Comparison of ENCODE assay signal across 18 cellular contexts in genomic region chr9:80503692-80504400, GRCh38.
DNase-seq lines count a peak whose midpoint lies in the region; ATAC-seq and TF ChIP-seq lines count a peak whose summit lies in the region.
"Had no signal": no experiment of that assay in that cellular context is flagged by ENCODE, and none has a peak within 500 bp of the region (broad histone marks: within the 10 kb centered on the region; RNA-seq: fewer than 3 reads in every experiment).

No MANE protein-coding gene starts in this region.

- no peaks in the 10 kb centered on the region for H3K9me3 ChIP-seq in MG63
- no peaks in the 10 kb centered on the region for H3K9me3 ChIP-seq in thoracic aorta
- H3K9me3 ChIP-seq: Caco-2, esophagus muscularis mucosa, neutrophil had no signal

- H3K27ac ChIP-seq in thoracic aorta: peak overlapping the region; percentile 1 to 5
- H3K27ac ChIP-seq: KMS-11, neutrophil, RWPE1 had no signal

- TF ChIP-seq CTCF in thoracic aorta (IDR thresholded peaks at IDR 0.05): no peak

- H3K27me3 ChIP-seq in MG63 (no peaks in the 10 kb centered on the region), thoracic aorta (replicated peaks; ENCODE audit: insufficient read depth) (no peaks in the 10 kb centered on the region)
- H3K27me3 ChIP-seq: esophagus muscularis mucosa, neutrophil had no signal

- H3K36me3 ChIP-seq in MG63 (no peaks in the 10 kb centered on the region), thoracic aorta (no peaks in the 10 kb centered on the region)
- H3K36me3 ChIP-seq: esophagus muscularis mucosa, neutrophil had no signal

- peaks cover 13 to 27% of the 10 kb centered on the region in 2 donors for H3K4me1 ChIP-seq in thoracic aorta (ENCODE audit: control insufficient read depth in 1 of 2, low read depth in 2 of 2)
- H3K4me1 ChIP-seq: Caco-2 had no signal

- no peak overlapping the region for H3K4me3 ChIP-seq in MG63
- no peak overlapping the region for H3K4me3 ChIP-seq in thoracic aorta
- H3K4me3 ChIP-seq: esophagus muscularis mucosa had no signal

- ATAC-seq in thoracic aorta (ENCODE audit: insufficient number of reproducible peaks, low FRiP score, low read depth) (no peak), HG03342 (IDR thresholded peaks at IDR 0.05; ENCODE audit: unreplicated experiment) (no peak)

- DNase-seq in MG63 (peak; percentile 4), cerebellar cortex (ENCODE audit: low spot score) (peak; percentile 97), medulla oblongata (ENCODE audit: extremely low spot score) (peak; percentile 41), thoracic aorta (ENCODE audit: low spot score) (no peak), NCI-H226 (no peak), RKO (ENCODE audit: low spot score) (no peak)
- DNase-seq: activated CD4-positive, alpha-beta T cell treated with anti-CD3 and anti-CD28 coated beads, Interleukin-2, amount 10 ng/mL, durations not matched to agents 24 days and 14 days; Caco-2; central memory CD4-positive, alpha-beta T cell; effector CD8-positive, alpha-beta T cell; mesendoderm; stimulated activated CD4-positive, alpha-beta T cell treated with anti-CD3 and anti-CD28 coated beads, Interleukin-4, amount 100 ng/mL, for 4 hours; SW 1271 had no signal

Comparison
In these comparisons a context has a peak if more than half of its experiments do, and no peak if none do; other contexts are left out.
1. DNase-seq: peak in MG63 (single experiment), cerebellar cortex (single experiment) and medulla oblongata (single experiment); none in thoracic aorta (single experiment), NCI-H226 (single experiment) and RKO (single experiment).